ENCODE assay signal across 32 cellular contexts in genomic region chr22:46958191-46958590, GRCh38.
"Had no signal": no experiment of that assay in that cellular context is flagged by ENCODE, and none has a peak within 500 bp of the region (broad histone marks: within the 10 kb centered on the region; RNA-seq: fewer than 3 reads in every experiment).

No MANE protein-coding gene starts in this region.

- H3K27me3 Mint-ChIP-seq: activated naive CD8-positive, alpha-beta T cell; activated T-helper 17 cell treated with anti-CD3 and anti-CD28 coated beads, Interleukin-2, amount 50 U/mL, for 72 hours; memory B cell; stimulated activated memory B cell treated with anti-CD40 and anti-IgM and Interleukin-4, amounts not matched to agents 10 μg/mL and 1 μg/mL and 100 μg/mL, for 72 hours; stimulated activated naive CD8-positive, alpha-beta T cell treated with anti-CD3 and anti-CD28 coated beads, Interleukin-15, amount 100 ng/mL, for 72 hours had no signal

- H3K27ac ChIP-seq: body of pancreas, cardiac muscle cell, coronary artery, dorsolateral prefrontal cortex, gastroesophageal sphincter, hepatocyte, pancreas, psoas muscle, thyroid gland, upper lobe of right lung had no signal

- ATAC-seq: activated CD4-positive, CD25-positive, alpha-beta regulatory T cell treated with anti-CD3 and anti-CD28 coated beads, Interleukin-2, amount 50 U/mL, for 24 hours; activated T-cell treated with anti-CD3 and anti-CD28 coated beads, Interleukin-2, amount 50 U/mL, for 4 hours; activated T-helper 17 cell treated with anti-CD3 and anti-CD28 coated beads, Interleukin-2, amount 50 U/mL, for 72 hours; body of pancreas; gastroesophageal sphincter; natural killer cell; pancreas; psoas muscle; stimulated activated memory B cell treated with anti-CD40 and anti-IgM and Interleukin-4, amounts not matched to agents 10 μg/mL and 1 μg/mL and 100 μg/mL, for 72 hours; stimulated activated naive CD8-positive, alpha-beta T cell treated with anti-CD3 and anti-CD28 coated beads, Interleukin-15, amount 100 ng/mL, for 72 hours; upper lobe of right lung had no signal

- H3K9me3 ChIP-seq: body of pancreas, gastroesophageal sphincter, pancreas, psoas muscle, thyroid gland, upper lobe of right lung had no signal

- H3K36me3 ChIP-seq: cardiac muscle cell, pancreas, thyroid gland, upper lobe of right lung had no signal

- H3K4me3 ChIP-seq: body of pancreas, cardiac muscle cell, coronary artery, dorsolateral prefrontal cortex, gastroesophageal sphincter, hepatocyte, pancreas, psoas muscle, smooth muscle cell, thyroid gland, upper lobe of right lung had no signal

- FAIRE-seq: endothelial cell of umbilical vein, pancreas had no signal

- H3K4me1 ChIP-seq: body of pancreas, gastroesophageal sphincter, pancreas, psoas muscle, thyroid gland, upper lobe of right lung had no signal

- H3K4me3 Mint-ChIP-seq: activated naive CD8-positive, alpha-beta T cell; activated T-cell treated with anti-CD3 and anti-CD28 coated beads, Interleukin-2, amount 50 U/mL, for 4 hours; activated T-helper 17 cell treated with anti-CD3 and anti-CD28 coated beads, Interleukin-2, amount 50 U/mL, for 72 hours; immature natural killer cell; memory B cell; natural killer cell; stimulated activated memory B cell treated with anti-CD40 and anti-IgM and Interleukin-4, amounts not matched to agents 10 μg/mL and 1 μg/mL and 100 μg/mL, for 72 hours; stimulated activated naive CD8-positive, alpha-beta T cell treated with anti-CD3 and anti-CD28 coated beads, Interleukin-15, amount 100 ng/mL, for 72 hours had no signal

- H3K27me3 ChIP-seq: body of pancreas, cardiac muscle cell, dorsolateral prefrontal cortex, gastroesophageal sphincter, hepatocyte, pancreas, thyroid gland, upper lobe of right lung had no signal

- H3K36me3 Mint-ChIP-seq: activated naive CD8-positive, alpha-beta T cell; natural killer cell had no signal

- H3K27ac Mint-ChIP-seq: activated naive CD8-positive, alpha-beta T cell; activated T-helper 17 cell treated with anti-CD3 and anti-CD28 coated beads, Interleukin-2, amount 50 U/mL, for 72 hours; memory B cell; stimulated activated memory B cell treated with anti-CD40 and anti-IgM and Interleukin-4, amounts not matched to agents 10 μg/mL and 1 μg/mL and 100 μg/mL, for 72 hours; stimulated activated naive CD8-positive, alpha-beta T cell treated with anti-CD3 and anti-CD28 coated beads, Interleukin-15, amount 100 ng/mL, for 72 hours had no signal

- DNase-seq: activated CD4-positive, alpha-beta T cell treated with anti-CD3 and anti-CD28 coated beads for 48 hours; activated CD4-positive, alpha-beta T cell treated with anti-CD3 and anti-CD28 coated beads, Interleukin-2, amount 50 U/mL, for 48 hours; activated CD8-positive, alpha-beta memory T cell treated with anti-CD3 and anti-CD28 coated beads, Interleukin-2, amount 50 U/mL, for 4 hours; activated naive CD4-positive, alpha-beta T cell; activated T-cell treated with anti-CD3 and anti-CD28 coated beads, Interleukin-2, amount 50 U/mL, for 4 hours; anterior cingulate cortex; body of pancreas; effector memory CD4-positive, alpha-beta T cell; immature natural killer cell; natural killer cell; pancreas; stimulated activated CD4-positive, alpha-beta T cell treated with anti-CD3 and anti-CD28 coated beads, Interleukin-1b, Interleukin-23, amount 100 ng/mL, for 48 hours; stimulated activated CD4-positive, alpha-beta T cell treated with anti-CD3 and anti-CD28 coated beads, Interleukin-4, amount 100 ng/mL, for 4 hours; stimulated activated CD8-positive, alpha-beta memory T cell treated with anti-CD3 and anti-CD28 coated beads, Interleukin-4, amount 100 ng/mL, for 48 hours; stimulated activated naive CD8-positive, alpha-beta T cell treated with anti-CD3 and anti-CD28 coated beads, Interleukin-15, amount 100 ng/mL, for 72 hours; substantia nigra; T-helper 1 cell; thyroid gland; upper lobe of right lung had no signal

- H3K9me3 Mint-ChIP-seq: activated T-cell treated with anti-CD3 and anti-CD28 coated beads, Interleukin-2, amount 50 U/mL, for 4 hours; activated T-helper 17 cell treated with anti-CD3 and anti-CD28 coated beads, Interleukin-2, amount 50 U/mL, for 72 hours; immature natural killer cell; memory B cell; natural killer cell; stimulated activated memory B cell treated with anti-CD40 and anti-IgM and Interleukin-4, amounts not matched to agents 10 μg/mL and 1 μg/mL and 100 μg/mL, for 72 hours; stimulated activated naive CD8-positive, alpha-beta T cell treated with anti-CD3 and anti-CD28 coated beads, Interleukin-15, amount 100 ng/mL, for 72 hours had no signal
